ENCODE assay signal across 20 cellular contexts in genomic region chr18:9488535-9488934, GRCh38.
"Had no signal": no experiment of that assay in that cellular context is flagged by ENCODE, and none has a peak within 500 bp of the region (broad histone marks: within the 10 kb centered on the region; RNA-seq: fewer than 3 reads in every experiment).

No MANE protein-coding gene starts in this region.

- H3K36me3 ChIP-seq: breast epithelium, left lung had no signal

- H3K27me3 ChIP-seq: breast epithelium, esophagus muscularis mucosa, hepatocyte, left lung, tibial artery, vagina had no signal

- H3K4me3 Mint-ChIP-seq: activated CD4-positive, alpha-beta memory T cell treated with anti-CD3 and anti-CD28 coated beads for 36 hours; activated CD8-positive, alpha-beta memory T cell treated with anti-CD3 and anti-CD28 coated beads, Interleukin-2, amount 10 ng/mL, durations not matched to agents 7 days and 5 days; activated naive CD4-positive, alpha-beta T cell treated with anti-CD3 and anti-CD28 coated beads for 36 hours; activated naive CD8-positive, alpha-beta T cell treated with anti-CD3 and anti-CD28 coated beads, Interleukin-2, amount 50 U/mL, for 24 hours; naive thymus-derived CD4-positive, alpha-beta T cell had no signal

- H3K4me1 ChIP-seq: breast epithelium, esophagus muscularis mucosa had no signal

- FAIRE-seq: endometrium, keratinocyte had no signal

- H3K27ac ChIP-seq: breast epithelium, esophagus muscularis mucosa, hepatocyte, vagina had no signal

- H3K27me3 Mint-ChIP-seq: activated CD4-positive, alpha-beta memory T cell treated with anti-CD3 and anti-CD28 coated beads for 36 hours; activated CD8-positive, alpha-beta memory T cell treated with anti-CD3 and anti-CD28 coated beads, Interleukin-2, amount 10 ng/mL, durations not matched to agents 7 days and 5 days; activated naive CD8-positive, alpha-beta T cell treated with anti-CD3 and anti-CD28 coated beads, Interleukin-2, amount 50 U/mL, for 24 hours; naive thymus-derived CD4-positive, alpha-beta T cell had no signal

- H2AFZ ChIP-seq: hepatocyte had no signal

- H3K9me3 ChIP-seq: esophagus muscularis mucosa, left lung, tibial artery, vagina had no signal

- H3K27ac Mint-ChIP-seq: activated CD4-positive, alpha-beta memory T cell treated with anti-CD3 and anti-CD28 coated beads for 36 hours; activated CD8-positive, alpha-beta memory T cell treated with anti-CD3 and anti-CD28 coated beads, Interleukin-2, amount 10 ng/mL, durations not matched to agents 7 days and 5 days; activated naive CD4-positive, alpha-beta T cell treated with anti-CD3 and anti-CD28 coated beads for 36 hours; activated naive CD8-positive, alpha-beta T cell treated with anti-CD3 and anti-CD28 coated beads, Interleukin-2, amount 50 U/mL, for 24 hours; activated T-helper 2 cell treated with anti-CD3 and anti-CD28 coated beads, Interferon-gamma antibody, Interleukin-2, Interleukin-4, amounts not matched to agents 10 μg/mL and 5 μg/mL and 100 μg/mL, durations not matched to agents 14 hours and 24 hours and 36 hours; naive thymus-derived CD4-positive, alpha-beta T cell had no signal

- H3K4me3 ChIP-seq: breast epithelium, esophagus muscularis mucosa, hepatocyte, left lung, tibial artery, vagina had no signal

- DNase-seq: activated CD4-positive, alpha-beta memory T cell treated with anti-CD3 and anti-CD28 coated beads for 36 hours; activated CD4-positive, alpha-beta T cell treated with anti-CD3 and anti-CD28 coated beads for 1 hour; activated CD8-positive, alpha-beta memory T cell treated with anti-CD3 and anti-CD28 coated beads, Interleukin-2, amount 10 ng/mL, durations not matched to agents 7 days and 5 days; activated naive CD4-positive, alpha-beta T cell treated with anti-CD3 and anti-CD28 coated beads for 36 hours; activated naive CD8-positive, alpha-beta T cell treated with anti-CD3 and anti-CD28 coated beads, Interleukin-2, amount 50 U/mL, for 24 hours; activated T-cell treated with anti-CD3 and anti-CD28 coated beads, Interleukin-2, amount 50 U/mL, for 1 hour; aorta; left lung; naive thymus-derived CD4-positive, alpha-beta T cell; stimulated activated CD4-positive, alpha-beta T cell treated with anti-CD3 and anti-CD28 coated beads, Interleukin-2, amount 100 ng/mL, for 48 hours; stimulated activated naive CD4-positive, alpha-beta T cell; T1000; tibial artery had no signal

- H3K4me2 ChIP-seq: hepatocyte had no signal

- ATAC-seq: activated CD8-positive, alpha-beta memory T cell treated with anti-CD3 and anti-CD28 coated beads, Interleukin-2, amount 10 ng/mL, durations not matched to agents 7 days and 5 days; activated naive CD8-positive, alpha-beta T cell treated with anti-CD3 and anti-CD28 coated beads, Interleukin-2, amount 50 U/mL, for 24 hours; left lung; naive thymus-derived CD4-positive, alpha-beta T cell had no signal
